Comparison of ENCODE assay signal across 11 cellular contexts in the genomic region with DNA sequence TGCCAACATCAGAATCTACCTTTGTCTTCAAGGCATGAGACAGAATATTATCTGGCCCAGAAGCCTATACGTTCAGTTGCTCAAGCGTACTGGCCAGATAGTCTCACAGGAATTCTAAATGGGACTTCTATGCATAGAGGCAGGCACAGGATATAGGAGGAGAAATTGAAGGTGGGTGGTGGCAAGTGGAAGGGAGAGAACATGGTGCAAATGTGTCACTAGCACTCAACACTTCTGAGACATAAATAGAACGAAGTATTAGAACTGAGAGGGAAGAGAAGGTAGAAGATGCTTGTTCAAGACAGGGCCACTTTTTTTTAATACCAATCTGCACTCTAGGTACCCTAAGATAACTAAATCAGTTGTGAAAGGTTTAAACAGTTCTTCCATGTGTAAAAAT.
"Had no signal": no experiment of that assay in that cellular context is flagged by ENCODE, and none has a peak within 500 bp of the region (broad histone marks: within the 10 kb centered on the region; RNA-seq: fewer than 3 reads in every experiment).

No MANE protein-coding gene starts in this region.

- ATAC-seq: GM23338, HCT116 had no signal

- H2AFZ ChIP-seq: GM23248, GM23338 had no signal

- H3K36me3 ChIP-seq: HAP-1 had no signal

- DNase-seq: GM23248, GOT3, H7, H9, HCEC 1CT, HFFc6 had no signal

- H3K4me2 ChIP-seq: GM23338 had no signal

- H3K27ac ChIP-seq: GM23248 had no signal

- H3K4me1 ChIP-seq: HAP-1 had no signal

- H3K9me3 ChIP-seq: HAP-1 had no signal

- FAIRE-seq: H1, H54 had no signal

- H3K4me3 ChIP-seq: GM23248, GM23338, HAP-1 had no signal
